ENCODE assay signal across 16 cellular contexts in genomic region chr12:99910342-99910741, GRCh38.
DNase-seq lines count a peak whose midpoint lies in the region; ATAC-seq and TF ChIP-seq lines count a peak whose summit lies in the region.
"Had no signal": no experiment of that assay in that cellular context is flagged by ENCODE, and none has a peak within 500 bp of the region (broad histone marks: within the 10 kb centered on the region; RNA-seq: fewer than 3 reads in every experiment).

No MANE protein-coding gene starts in this region.

- H3K4me2 ChIP-seq in SK-N-SH (peak overlapping the region; percentile 63), fibroblast of lung (ENCODE audit: extremely low read depth, insufficient read depth, low read length) (peak overlapping the region; percentile 44)
- H3K4me2 ChIP-seq: neural progenitor cell had no signal

- peaks cover 5 to 20% of the 10 kb centered on the region in 2 experiments for H3K4me1 ChIP-seq in SK-N-SH (ENCODE audit: control insufficient read depth in 1 of 2, insufficient read depth in 2 of 2, low read depth in 1 of 2, low read length in 1 of 2)
- H3K4me1 ChIP-seq in fibroblast of lung (ENCODE audit: control insufficient read depth, extremely low read depth, insufficient read depth, low read length) = no peaks in the 10 kb centered on the region
- H3K4me1 ChIP-seq in vagina = no peaks in the 10 kb centered on the region
- H3K4me1 ChIP-seq: neural progenitor cell had no signal

- peaks cover 26% of the 10 kb centered on the region for H3F3A ChIP-seq in SK-N-SH (replicated peaks; ENCODE audit: insufficient read depth)

- H3K4me3 ChIP-seq in SK-N-SH (ENCODE audit: low read depth in 2 of 2, low read length in 1 of 2) = no peak overlapping the region
- no peak overlapping the region for H3K4me3 ChIP-seq in fibroblast of lung (replicated peaks in 1 of 4; ENCODE audit: control extremely low read depth in 1 of 4, insufficient read depth in 1 of 4, low read depth in 3 of 4, low read length in 4 of 4)
- H3K4me3 ChIP-seq in vagina = no peak overlapping the region
- H3K4me3 ChIP-seq: neural progenitor cell had no signal

- CTCF ChIA-PET in SK-N-SH (lab: Yijun Ruan, JAX) = no interaction called here

- POLR2A ChIA-PET in SK-N-SH (lab: Yijun Ruan, JAX) = no interaction called here

- DNase-seq in SK-N-SH = no peak
- peak in 1 of 2 donors; percentile 6 for DNase-seq in fibroblast of lung (ENCODE audit: low read depth in 2 of 2)
- DNase-seq in vagina (ENCODE audit: extremely low spot score in 2 of 2) = no peak
- DNase-seq in NCI-H187 treated with DMSO at 0.1 percent for 48 hours (lab: John Stamatoyannopoulos, UW) = no peak
- DNase-seq in ureter (ENCODE audit: low spot score) = no peak
- DNase-seq: activated naive CD4-positive, alpha-beta T cell treated with anti-CD3 and anti-CD28 coated beads for 36 hours; Karpas-422; NCI-H2029 treated with DMSO at 0.1 percent for 48 hours; stimulated activated CD4-positive, alpha-beta T cell treated with anti-CD3 and anti-CD28 coated beads, Interleukin-12 subunit alpha, Interleukin-12 subunit beta, amount 100 ng/mL, for 4 hours had no signal

- TF ChIP-seq EP300 in SK-N-SH (IDR thresholded peaks at IDR 0.05; ENCODE audit: borderline replicate concordance in 1 of 2, low read depth in 1 of 2, low read length in 1 of 2) = no peak

- H4K20me1 ChIP-seq in SK-N-SH (ENCODE audit: insufficient read depth) = no peaks in the 10 kb centered on the region
- H4K20me1 ChIP-seq in fibroblast of lung (ENCODE audit: control insufficient read depth, extremely low read depth, insufficient read depth, low read length) = no peaks in the 10 kb centered on the region

- H3K9ac ChIP-seq in SK-N-SH (peak overlapping the region; percentile 39; the same call in 1 of the 2 replicates), fibroblast of lung (ENCODE audit: insufficient read depth, low read length) (no peak overlapping the region)
- H3K9ac ChIP-seq: neural progenitor cell had no signal

- WGBS in SK-N-SH (ENCODE audit: low lambda C conversion rate) = 87% methylated on average over 1 of the region's 1 CpG

- TF ChIP-seq CTCF in SK-N-SH (IDR thresholded peaks at IDR 0.05) (no peak), fibroblast of lung (conservative IDR thresholded peaks at IDR 0.05 in 1 of 2, IDR thresholded peaks at IDR 0.05 in 1 of 2; ENCODE audit: low read depth in 1 of 2, low read length in 2 of 2) (no peak), vagina (IDR thresholded peaks at IDR 0.05) (no peak)

- no peak for TF ChIP-seq RAD21 in SK-N-SH (IDR thresholded peaks at IDR 0.05; ENCODE audit: low read length)

- H3K79me2 ChIP-seq in SK-N-SH (ENCODE audit: insufficient read depth) = no peaks in the 10 kb centered on the region
- H3K79me2 ChIP-seq in fibroblast of lung (ENCODE audit: control insufficient read depth, insufficient read depth, low read length) = no peaks in the 10 kb centered on the region

- H3K27me3 ChIP-seq in SK-N-SH (ENCODE audit: insufficient read depth) (no peaks in the 10 kb centered on the region), fibroblast of lung (ENCODE audit: control insufficient read depth, insufficient read depth, low read length) (no peaks in the 10 kb centered on the region), vagina (no peaks in the 10 kb centered on the region)
- H3K27me3 ChIP-seq: neural progenitor cell had no signal

- H2AFZ ChIP-seq in SK-N-SH (ENCODE audit: low read depth) = no peak overlapping the region; the same call in 1 of the 2 replicates
- no peak overlapping the region for H2AFZ ChIP-seq in fibroblast of lung (ENCODE audit: low read length)
- H2AFZ ChIP-seq: neural progenitor cell had no signal

- H3K27ac ChIP-seq in SK-N-SH (ENCODE audit: low read depth in 2 of 2, low read length in 1 of 2) (peak overlapping the region; percentile 68 to 91; a peak in 3 of 4 replicates), fibroblast of lung (ENCODE audit: insufficient read depth, low read length) (no peak overlapping the region), vagina (peak overlapping the region; percentile 38)
- H3K27ac ChIP-seq: epithelial cell of prostate, neural progenitor cell had no signal

- intact Hi-C loops in vagina (cut with DNase I) = no loop called here

- H3K9me2 ChIP-seq in SK-N-SH = no peaks in the 10 kb centered on the region

- TF ChIP-seq POLR2A in vagina (IDR thresholded peaks at IDR 0.05) = no peak

- ATAC-seq in SK-N-SH treated with all-trans-retinoic acid at 6 μM for 48 hours = no peak
- peak; percentile 44 for ATAC-seq in HG03280 (IDR thresholded peaks at IDR 0.05; ENCODE audit: unreplicated experiment)
- ATAC-seq in GM18517 (IDR thresholded peaks at IDR 0.05; ENCODE audit: unreplicated experiment) = no peak
- ATAC-seq: HCT116, left lobe of liver had no signal

- H3K36me3 ChIP-seq in SK-N-SH (replicated peaks in 1 of 2; ENCODE audit: control insufficient read depth in 1 of 2, insufficient read depth in 2 of 2, low read length in 1 of 2) = no peaks in the 10 kb centered on the region
- H3K36me3 ChIP-seq in fibroblast of lung (ENCODE audit: control insufficient read depth, insufficient read depth, low read length) = no peaks in the 10 kb centered on the region
- H3K36me3 ChIP-seq in vagina = no peaks in the 10 kb centered on the region
- H3K36me3 ChIP-seq: neural progenitor cell had no signal

- no peaks in the 10 kb centered on the region for H3K9me3 ChIP-seq in SK-N-SH
- H3K9me3 ChIP-seq in fibroblast of lung (ENCODE audit: control insufficient read depth, insufficient read depth, low read depth, low read length) = no peaks in the 10 kb centered on the region
- no peaks in the 10 kb centered on the region for H3K9me3 ChIP-seq in vagina

TF ChIP-seq in SK-N-SH, 30 proteins besides CTCF, POLR2A, EP300 and RAD21:
- TF ChIP-seq TEAD4 (IDR thresholded peaks at IDR 0.05; ENCODE audit: borderline replicate concordance, insufficient read depth) (no peak), POLR2AphosphoS5 (IDR thresholded peaks at IDR 0.05; ENCODE audit: low read depth, low read length) (no peak), MXI1 (IDR thresholded peaks at IDR 0.05; ENCODE audit: low read depth, low read length) (no peak), GABPA (IDR thresholded peaks at IDR 0.05; ENCODE audit: low read depth) (no peak)
- TF ChIP-seq, protein P1, sequence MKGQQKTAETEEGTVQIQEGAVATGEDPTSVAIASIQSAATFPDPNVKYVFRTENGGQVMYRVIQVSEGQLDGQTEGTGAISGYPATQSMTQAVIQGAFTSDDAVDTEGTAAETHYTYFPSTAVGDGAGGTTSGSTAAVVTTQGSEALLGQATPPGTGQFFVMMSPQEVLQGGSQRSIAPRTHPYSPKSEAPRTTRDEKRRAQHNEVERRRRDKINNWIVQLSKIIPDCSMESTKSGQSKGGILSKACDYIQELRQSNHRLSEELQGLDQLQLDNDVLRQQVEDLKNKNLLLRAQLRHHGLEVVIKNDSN (IDR thresholded peaks at IDR 0.05; ENCODE audit: borderline replicate concordance, low read depth) = no peak
TF ChIP-seq in SK-N-SH: peak in this region for 0.

TF ChIP-seq in SK-N-SH treated with all-trans-retinoic acid at 6 μM for 48 hours, 23 proteins besides CTCF, POLR2A, EP300 and RAD21 (continues in another document):
- TF ChIP-seq, protein P2, sequence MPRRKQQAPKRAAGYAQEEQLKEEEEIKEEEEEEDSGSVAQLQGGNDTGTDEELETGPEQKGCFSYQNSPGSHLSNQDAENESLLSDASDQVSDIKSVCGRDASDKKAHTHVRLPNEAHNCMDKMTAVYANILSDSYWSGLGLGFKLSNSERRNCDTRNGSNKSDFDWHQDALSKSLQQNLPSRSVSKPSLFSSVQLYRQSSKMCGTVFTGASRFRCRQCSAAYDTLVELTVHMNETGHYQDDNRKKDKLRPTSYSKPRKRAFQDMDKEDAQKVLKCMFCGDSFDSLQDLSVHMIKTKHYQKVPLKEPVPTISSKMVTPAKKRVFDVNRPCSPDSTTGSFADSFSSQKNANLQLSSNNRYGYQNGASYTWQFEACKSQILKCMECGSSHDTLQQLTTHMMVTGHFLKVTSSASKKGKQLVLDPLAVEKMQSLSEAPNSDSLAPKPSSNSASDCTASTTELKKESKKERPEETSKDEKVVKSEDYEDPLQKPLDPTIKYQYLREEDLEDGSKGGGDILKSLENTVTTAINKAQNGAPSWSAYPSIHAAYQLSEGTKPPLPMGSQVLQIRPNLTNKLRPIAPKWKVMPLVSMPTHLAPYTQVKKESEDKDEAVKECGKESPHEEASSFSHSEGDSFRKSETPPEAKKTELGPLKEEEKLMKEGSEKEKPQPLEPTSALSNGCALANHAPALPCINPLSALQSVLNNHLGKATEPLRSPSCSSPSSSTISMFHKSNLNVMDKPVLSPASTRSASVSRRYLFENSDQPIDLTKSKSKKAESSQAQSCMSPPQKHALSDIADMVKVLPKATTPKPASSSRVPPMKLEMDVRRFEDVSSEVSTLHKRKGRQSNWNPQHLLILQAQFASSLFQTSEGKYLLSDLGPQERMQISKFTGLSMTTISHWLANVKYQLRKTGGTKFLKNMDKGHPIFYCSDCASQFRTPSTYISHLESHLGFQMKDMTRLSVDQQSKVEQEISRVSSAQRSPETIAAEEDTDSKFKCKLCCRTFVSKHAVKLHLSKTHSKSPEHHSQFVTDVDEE (CRISPR knock-in tag; IDR thresholded peaks at IDR 0.05) = no peak
- TF ChIP-seq ESRRG (CRISPR knock-in tag; IDR thresholded peaks at IDR 0.05) (no peak), SNAI2 (CRISPR knock-in tag; IDR thresholded peaks at IDR 0.05) (no peak), OSR1 (CRISPR knock-in tag; IDR thresholded peaks at IDR 0.05) (no peak), ISL1 (CRISPR knock-in tag; IDR thresholded peaks at IDR 0.05) (no peak), CSDC2 (CRISPR knock-in tag; IDR thresholded peaks at IDR 0.05) (no peak), BACH2 (CRISPR knock-in tag; IDR thresholded peaks at IDR 0.05; ENCODE audit: borderline replicate concordance) (no peak), ZNF70 (CRISPR knock-in tag; IDR thresholded peaks at IDR 0.05) (no peak), GLIS3 (CRISPR knock-in tag; IDR thresholded peaks at IDR 0.05) (no peak), ZNF8 (CRISPR knock-in tag; IDR thresholded peaks at IDR 0.05) (no peak)
- TF ChIP-seq, protein P3, sequence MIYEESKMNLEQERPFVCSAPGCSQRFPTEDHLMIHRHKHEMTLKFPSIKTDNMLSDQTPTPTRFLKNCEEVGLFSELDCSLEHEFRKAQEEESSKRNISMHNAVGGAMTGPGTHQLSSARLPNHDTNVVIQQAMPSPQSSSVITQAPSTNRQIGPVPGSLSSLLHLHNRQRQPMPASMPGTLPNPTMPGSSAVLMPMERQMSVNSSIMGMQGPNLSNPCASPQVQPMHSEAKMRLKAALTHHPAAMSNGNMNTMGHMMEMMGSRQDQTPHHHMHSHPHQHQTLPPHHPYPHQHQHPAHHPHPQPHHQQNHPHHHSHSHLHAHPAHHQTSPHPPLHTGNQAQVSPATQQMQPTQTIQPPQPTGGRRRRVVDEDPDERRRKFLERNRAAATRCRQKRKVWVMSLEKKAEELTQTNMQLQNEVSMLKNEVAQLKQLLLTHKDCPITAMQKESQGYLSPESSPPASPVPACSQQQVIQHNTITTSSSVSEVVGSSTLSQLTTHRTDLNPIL (CRISPR knock-in tag; IDR thresholded peaks at IDR 0.05; ENCODE audit: low read depth) = no peak
